1 cellular context compared by ENCODE assay signal in the genomic region with DNA sequence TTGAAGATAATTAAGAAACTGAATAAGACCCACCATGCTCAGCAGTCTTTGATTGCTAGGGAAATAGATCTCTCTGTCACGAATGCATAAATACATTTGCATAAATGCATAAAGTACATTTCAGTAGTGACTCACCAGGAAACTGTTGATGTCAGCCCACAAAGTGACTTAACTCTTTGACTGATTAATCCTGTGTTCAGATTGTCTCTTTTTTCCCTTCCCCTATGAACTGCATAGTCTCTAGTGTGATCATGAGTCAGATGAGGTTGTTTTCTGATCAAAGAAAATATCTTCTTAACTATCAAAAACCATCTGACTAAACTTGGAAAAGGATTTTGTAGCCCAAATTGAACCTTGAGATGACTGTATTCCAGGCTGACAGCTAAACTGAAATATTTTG.
TF ChIP-seq lines count a peak whose summit lies in the region.

No MANE protein-coding gene starts in this region.

TF ChIP-seq in SK-N-SH treated with all-trans-retinoic acid at 6 μM for 48 hours, 23 proteins besides CTCF, POLR2A, EP300 and RAD21 (continued from another document):
- TF ChIP-seq, protein P1, sequence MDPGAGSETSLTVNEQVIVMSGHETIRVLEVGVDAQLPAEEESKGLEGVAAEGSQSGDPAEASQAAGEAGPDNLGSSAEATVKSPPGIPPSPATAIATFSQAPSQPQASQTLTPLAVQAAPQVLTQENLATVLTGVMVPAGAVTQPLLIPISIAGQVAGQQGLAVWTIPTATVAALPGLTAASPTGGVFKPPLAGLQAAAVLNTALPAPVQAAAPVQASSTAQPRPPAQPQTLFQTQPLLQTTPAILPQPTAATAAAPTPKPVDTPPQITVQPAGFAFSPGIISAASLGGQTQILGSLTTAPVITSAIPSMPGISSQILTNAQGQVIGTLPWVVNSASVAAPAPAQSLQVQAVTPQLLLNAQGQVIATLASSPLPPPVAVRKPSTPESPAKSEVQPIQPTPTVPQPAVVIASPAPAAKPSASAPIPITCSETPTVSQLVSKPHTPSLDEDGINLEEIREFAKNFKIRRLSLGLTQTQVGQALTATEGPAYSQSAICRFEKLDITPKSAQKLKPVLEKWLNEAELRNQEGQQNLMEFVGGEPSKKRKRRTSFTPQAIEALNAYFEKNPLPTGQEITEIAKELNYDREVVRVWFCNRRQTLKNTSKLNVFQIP (CRISPR knock-in tag; IDR thresholded peaks at IDR 0.05; ENCODE audit: borderline replicate concordance, low read depth) = no peak
- no peak for TF ChIP-seq ARNTL (CRISPR knock-in tag; IDR thresholded peaks at IDR 0.05; ENCODE audit: borderline replicate concordance, low read depth)
TF ChIP-seq in SK-N-SH treated with all-trans-retinoic acid at 6 μM for 48 hours: peak in this region for 0.
